In the genomic region with DNA sequence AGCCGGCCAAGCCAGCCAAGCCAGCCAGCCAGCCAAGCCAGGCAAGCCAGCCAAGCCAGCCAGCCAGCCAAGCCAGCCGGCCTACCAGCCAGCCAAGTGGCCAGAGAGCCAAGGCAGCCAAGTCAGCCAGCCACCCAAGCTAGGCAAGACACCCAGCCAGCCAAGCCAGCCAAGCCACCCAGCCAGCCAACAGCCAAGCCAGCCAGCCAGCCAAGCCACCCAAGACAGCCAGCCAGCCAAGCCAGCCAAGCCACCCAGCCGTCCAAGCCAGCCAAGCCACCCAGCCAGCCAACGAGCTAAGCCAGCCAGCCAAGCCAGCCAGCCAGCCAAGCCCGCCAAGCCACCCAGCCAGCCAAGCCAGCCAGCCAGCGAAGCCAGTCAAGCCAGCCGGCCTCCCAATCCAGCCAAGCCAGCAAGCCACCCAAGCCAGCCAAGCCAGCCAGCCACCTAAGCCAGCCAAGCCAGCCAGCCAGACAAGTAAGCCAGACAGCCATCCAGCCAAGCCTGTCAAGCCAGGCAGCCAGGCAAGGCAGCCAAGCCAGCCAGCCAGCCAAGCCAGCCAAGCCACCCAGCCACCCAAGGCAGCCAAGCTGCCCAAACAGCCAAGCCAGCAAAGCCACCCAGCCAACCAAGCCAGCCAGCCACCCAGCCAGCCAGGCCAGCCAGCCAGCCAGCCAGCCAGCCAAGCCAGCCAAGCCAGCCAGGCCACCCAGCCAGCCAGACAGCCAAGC, we compare ENCODE assay signal across 10 cellular contexts.
DNase-seq lines count a peak whose midpoint lies in the region; ATAC-seq and TF ChIP-seq lines count a peak whose summit lies in the region.
"Had no signal": no experiment of that assay in that cellular context is flagged by ENCODE, and none has a peak within 500 bp of the region (broad histone marks: within the 10 kb centered on the region; RNA-seq: fewer than 3 reads in every experiment).

No MANE protein-coding gene starts in this region.

- H3K4me3 ChIP-seq in WERI-Rb-1 (ENCODE audit: low read depth, low read length), result no peak overlapping the region
- H3K4me3 ChIP-seq in gastroesophageal sphincter, result no peak overlapping the region
- H3K4me3 ChIP-seq in mesenchymal stem cell (ENCODE audit: insufficient read depth in 1 of 2, low read depth in 1 of 2, low read length in 2 of 2), result peak overlapping the region in 1 of 2 experiments; percentile 11

- H2AK5ac ChIP-seq in mesenchymal stem cell (ENCODE audit: low read length, severe bottlenecking), result no peak overlapping the region

- no peaks in the 10 kb centered on the region for H3K4me1 ChIP-seq in gastroesophageal sphincter
- no peaks in the 10 kb centered on the region for H3K4me1 ChIP-seq in mesenchymal stem cell (ENCODE audit: control insufficient read depth, insufficient read depth, low read depth, low read length)

- TF ChIP-seq POLR2A in gastroesophageal sphincter (IDR thresholded peaks at IDR 0.05), result no peak

- no peak overlapping the region for H3K18ac ChIP-seq in mesenchymal stem cell (ENCODE audit: low read depth in 1 of 2, low read length in 2 of 2)

- ATAC-seq in gastroesophageal sphincter (peak; percentile 49), GM21381 (IDR thresholded peaks at IDR 0.05; ENCODE audit: unreplicated experiment) (no peak)

- DNase-seq in G401 (ENCODE audit: low spot score) (peak; percentile 37), WERI-Rb-1 (peak; percentile 44), progenitor cell of endocrine pancreas (ENCODE audit: low spot score, unreplicated experiment) (peak; percentile 87), mesenchymal stem cell (no peak), SHP77 treated with DMSO at 0.1 percent for 48 hours (lab: John Stamatoyannopoulos, UW) (no peak), OCI-M1 (lab: John Stamatoyannopoulos, UW) (no peak)

- H3K14ac ChIP-seq in mesenchymal stem cell (ENCODE audit: low read length in 2 of 2), result no peak overlapping the region

- H3K79me1 ChIP-seq in mesenchymal stem cell (replicated peaks; ENCODE audit: low read length, poor library complexity, severe bottlenecking), result no peaks in the 10 kb centered on the region

- H3K9me3 ChIP-seq in WERI-Rb-1 (ENCODE audit: severe bottlenecking) (peaks cover 25% of the 10 kb centered on the region), gastroesophageal sphincter (peaks cover 0 to 25% (median 4%) of the 10 kb centered on the region in 3 donors), mesenchymal stem cell (ENCODE audit: control insufficient read depth, low read length) (peaks cover 12% of the 10 kb centered on the region)

- no peak for TF ChIP-seq CTCF in WERI-Rb-1 (IDR thresholded peaks at IDR 0.05; ENCODE audit: low read depth, low read length)
- TF ChIP-seq CTCF in gastroesophageal sphincter (IDR thresholded peaks at IDR 0.05), result no peak
- TF ChIP-seq CTCF in progenitor cell of endocrine pancreas (IDR thresholded peaks at IDR 0.05; ENCODE audit: unreplicated experiment), result no peak

- peaks cover 4% of the 10 kb centered on the region for H3K36me3 Mint-ChIP-seq in progenitor cell of endocrine pancreas (ENCODE audit: insufficient read depth)

- H2BK5ac ChIP-seq in mesenchymal stem cell (ENCODE audit: low read depth, low read length, poor library complexity, severe bottlenecking), result no peak overlapping the region

- no peak overlapping the region for H3K4ac ChIP-seq in mesenchymal stem cell (ENCODE audit: low read depth in 1 of 2, low read length in 2 of 2)

- in situ Hi-C loops in G401 (cut with HindIII; ENCODE audit: low sequenced_read_pairs), result no loop called here

- H2AFZ ChIP-seq in mesenchymal stem cell (ENCODE audit: low read depth, low read length), result no peak overlapping the region

- no peak overlapping the region for H4K91ac ChIP-seq in mesenchymal stem cell (ENCODE audit: low read length)

- H3K27ac Mint-ChIP-seq in progenitor cell of endocrine pancreas, result no peak overlapping the region
- H3K27ac Mint-ChIP-seq: brain, nephron had no signal

- no peak overlapping the region for H2BK12ac ChIP-seq in mesenchymal stem cell (ENCODE audit: low read length in 2 of 2)

- no peaks in the 10 kb centered on the region for H3K27me3 Mint-ChIP-seq in progenitor cell of endocrine pancreas
- H3K27me3 Mint-ChIP-seq: brain had no signal

- H3K27me3 ChIP-seq in WERI-Rb-1 (ENCODE audit: insufficient read depth, low read depth, severe bottlenecking) (no peaks in the 10 kb centered on the region), gastroesophageal sphincter (peaks cover 2% of the 10 kb centered on the region), mesenchymal stem cell (ENCODE audit: control insufficient read depth in 1 of 2, insufficient read depth in 1 of 2, low read length in 2 of 2) (no peaks in the 10 kb centered on the region)

- H3K27ac ChIP-seq in WERI-Rb-1, result no peak overlapping the region
- no peak overlapping the region for H3K27ac ChIP-seq in gastroesophageal sphincter
- no peak overlapping the region for H3K27ac ChIP-seq in mesenchymal stem cell (ENCODE audit: low read length, poor library complexity, severe bottlenecking)

- H3K4me2 ChIP-seq in mesenchymal stem cell (ENCODE audit: low read length, poor library complexity, severe bottlenecking), result no peak overlapping the region

- TF ChIP-seq EP300 in gastroesophageal sphincter (IDR thresholded peaks at IDR 0.05), result no peak

- no peak overlapping the region for H2BK120ac ChIP-seq in mesenchymal stem cell (ENCODE audit: low read depth, low read length)

- no peak overlapping the region for H3K23ac ChIP-seq in mesenchymal stem cell (ENCODE audit: low read length in 2 of 2)

- no peaks in the 10 kb centered on the region for H3K4me1 Mint-ChIP-seq in progenitor cell of endocrine pancreas (ENCODE audit: low read depth)
- H3K4me1 Mint-ChIP-seq: brain, nephron had no signal

- no peak overlapping the region for H3K9ac ChIP-seq in mesenchymal stem cell (ENCODE audit: low read length)

- H3K36me3 ChIP-seq in WERI-Rb-1 (no peaks in the 10 kb centered on the region), gastroesophageal sphincter (no peaks in the 10 kb centered on the region), mesenchymal stem cell (ENCODE audit: control insufficient read depth in 1 of 2, insufficient read depth in 2 of 2, low read depth in 1 of 2, low read length in 2 of 2) (no peaks in the 10 kb centered on the region)

- H2BK15ac ChIP-seq in mesenchymal stem cell (ENCODE audit: low read depth, poor library complexity, severe bottlenecking), result no peak overlapping the region

- WGBS in gastroesophageal sphincter (ENCODE audit: low coverage in 1 of 2), 2 donors, result 69 to 75% methylated on average over 2 of the region's 7 CpGs
- WGBS in mesenchymal stem cell, result 73% methylated on average over 7 of the region's 7 CpGs

- H3K9me3 Mint-ChIP-seq in progenitor cell of endocrine pancreas (ENCODE audit: low read depth), result peaks cover 9% of the 10 kb centered on the region

- H4K8ac ChIP-seq in mesenchymal stem cell (ENCODE audit: low read length), result no peak overlapping the region

- no peak overlapping the region for H3K4me3 Mint-ChIP-seq in progenitor cell of endocrine pancreas (ENCODE audit: low read depth)
- H3K4me3 Mint-ChIP-seq: brain, nephron had no signal

Comparison
In these comparisons a context has a peak if more than half of its experiments do, and no peak if none do; other contexts are left out.
1. DNase-seq: peak in G401 (single experiment), WERI-Rb-1 (single experiment) and progenitor cell of endocrine pancreas (single experiment); none in mesenchymal stem cell (single experiment), SHP77 treated with DMSO at 0.1 percent for 48 hours (single experiment) and OCI-M1 (single experiment).